ENCODE assay signal across 26 cellular contexts in genomic region chr18:72329533-72329932, GRCh38.
"Had no signal": no experiment of that assay in that cellular context is flagged by ENCODE, and none has a peak within 500 bp of the region (broad histone marks: within the 10 kb centered on the region; RNA-seq: fewer than 3 reads in every experiment).

No MANE protein-coding gene starts in this region.

- H3K36me3 ChIP-seq: suprapubic skin, thoracic aorta, thyroid gland, tibial artery, tibial nerve, transverse colon, upper lobe of left lung, upper lobe of right lung, uterus, vagina had no signal

- H3K4me3 ChIP-seq: suprapubic skin, testis, thoracic aorta, thyroid gland, tibial artery, tibial nerve, transverse colon, upper lobe of left lung, upper lobe of right lung, uterus, vagina had no signal

- DNase-seq: stimulated activated CD4-positive, alpha-beta T cell treated with anti-CD3 and anti-CD28 coated beads, Interleukin-2, amount 100 ng/mL, for 48 hours; stimulated activated CD4-positive, alpha-beta T cell treated with anti-CD3 and anti-CD28 coated beads, Interleukin-4, amount 100 ng/mL, for 1 hour; stimulated activated CD4-positive, alpha-beta T cell treated with anti-CD3 and anti-CD28 coated beads, Interleukin-4, amount 100 ng/mL, for 24 hours; stimulated activated CD4-positive, alpha-beta T cell treated with anti-CD3 and anti-CD28 coated beads, Interleukin-4, amount 100 ng/mL, for 4 hours; stimulated activated CD8-positive, alpha-beta memory T cell treated with anti-CD3 and anti-CD28 coated beads, Interleukin-4, amount 100 ng/mL, for 48 hours; stimulated activated naive B cell treated with anti-CD40 and anti-IgM and Interleukin-4, amounts not matched to agents 10 μg/mL and 1 μg/mL and 100 μg/mL, for 72 hours; stimulated activated naive CD4-positive, alpha-beta T cell; stimulated activated naive CD4-positive, alpha-beta T cell treated with Interleukin-2 at 50 U/mL for 16 hours; stimulated activated naive CD8-positive, alpha-beta T cell treated with anti-CD3 and anti-CD28 coated beads, Interleukin-15, amount 100 ng/mL, for 72 hours; stimulated activated naive CD8-positive, alpha-beta T cell treated with anti-CD3 and anti-CD28 coated beads, Interleukin-15, Interleukin-2, amounts not matched to agents 100 U/mL and 50 U/mL, for 24 hours; substantia nigra; testis; thyroid gland; tibial artery; transverse colon; trophoblast cell; upper lobe of left lung; upper lobe of right lung; uterus had no signal

- H3K27me3 ChIP-seq: suprapubic skin, testis, thyroid gland, tibial artery, tibial nerve, transverse colon, upper lobe of left lung, upper lobe of right lung, uterus, vagina had no signal

- ATAC-seq: stimulated activated effector memory CD8-positive, alpha-beta T cell treated with anti-CD3 and anti-CD28 coated beads, Interleukin-12 subunit alpha, Interleukin-12 subunit beta, amount 100 ng/mL, for 72 hours; stimulated activated memory B cell treated with anti-CD40 and anti-IgM and Interleukin-4, amounts not matched to agents 10 μg/mL and 1 μg/mL and 100 μg/mL, for 72 hours; stimulated activated naive B cell treated with anti-CD40 and anti-IgM and Interleukin-4, amounts not matched to agents 10 μg/mL and 1 μg/mL and 100 μg/mL, for 72 hours; stimulated activated naive CD8-positive, alpha-beta T cell treated with anti-CD3 and anti-CD28 coated beads, Interleukin-15, amount 100 ng/mL, for 72 hours; stimulated activated naive CD8-positive, alpha-beta T cell treated with anti-CD3 and anti-CD28 coated beads, Interleukin-15, Interleukin-2, amounts not matched to agents 100 U/mL and 50 U/mL, for 24 hours; upper lobe of right lung had no signal

- H3K4me1 ChIP-seq: suprapubic skin, testis, thyroid gland, tibial artery, tibial nerve, transverse colon, upper lobe of left lung, upper lobe of right lung, uterus, vagina had no signal

- FAIRE-seq: urothelium cell line had no signal

- H3K9me3 ChIP-seq: suprapubic skin, testis, thoracic aorta, thyroid gland, tibial artery, tibial nerve, transverse colon, upper lobe of left lung, upper lobe of right lung, uterus, vagina had no signal

- H3K27ac ChIP-seq: suprapubic skin, testis, thoracic aorta, thyroid gland, tibial artery, tibial nerve, transverse colon, upper lobe of left lung, upper lobe of right lung, uterus, vagina had no signal
